14 cellular contexts compared by ENCODE assay signal in genomic region chr5:150164640-150165039, GRCh38. TPM values are rescaled to one million over a fixed set of nuclear protein-coding genes. Genes with fewer than 3 reads are reported as not detected.
DNase-seq lines count a peak whose midpoint lies in the region; ATAC-seq and TF ChIP-seq lines count a peak whose summit lies in the region.
"Had no signal": no experiment of that assay in that cellular context is flagged by ENCODE, and none has a peak within 500 bp of the region (broad histone marks: within the 10 kb centered on the region; RNA-seq: fewer than 3 reads in every experiment).

No MANE protein-coding gene starts in this region.

- peak overlapping the region; percentile 75 for H3K27ac Mint-ChIP-seq in T-helper 17 cell
- peak overlapping the region; percentile 68 for H3K27ac Mint-ChIP-seq in glutamatergic neuron (ENCODE audit: unreplicated experiment)
- H3K27ac Mint-ChIP-seq: activated T-cell treated with anti-CD3 and anti-CD28 coated beads, Interleukin-2, amount 50 U/mL, for 72 hours had no signal

- H3K27me3 Mint-ChIP-seq in T-helper 17 cell (peaks cover 46% of the 10 kb centered on the region), glutamatergic neuron (ENCODE audit: unreplicated experiment) (peaks cover 26% of the 10 kb centered on the region)

- no peaks in the 10 kb centered on the region for H3K27me3 ChIP-seq in A673 (replicated peaks; ENCODE audit: insufficient read depth, low read depth, low read length, poor library complexity)
- H3K27me3 ChIP-seq in psoas muscle (ENCODE audit: insufficient read depth in 3 of 3, low read length in 2 of 3), result no peaks in the 10 kb centered on the region

- 74 to 79% (median 76%) methylated on average over 4 of the region's 4 CpGs for WGBS in psoas muscle, 3 donors

- no peak for TF ChIP-seq CTCF in A673 (conservative IDR thresholded peaks at IDR 0.05; ENCODE audit: low read depth, low read length)
- TF ChIP-seq CTCF in glutamatergic neuron (IDR thresholded peaks at IDR 0.05; ENCODE audit: partially characterized antibody, unreplicated experiment), result no peak
- TF ChIP-seq CTCF in psoas muscle (IDR thresholded peaks at IDR 0.05), result no peak

- BruUV-seq in A673 (replicated peaks; lab: Mats Ljungman, UMichigan), result no TSS peak

- peaks cover 25% of the 10 kb centered on the region for H3K4me1 ChIP-seq in A673 (ENCODE audit: insufficient read depth, low read length, poor library complexity, severe bottlenecking)
- peaks cover 18% of the 10 kb centered on the region for H3K4me1 ChIP-seq in psoas muscle

- no peaks in the 10 kb centered on the region for H3K9me3 ChIP-seq in A673 (ENCODE audit: low read depth, low read length, poor library complexity, severe bottlenecking)
- no peaks in the 10 kb centered on the region for H3K9me3 ChIP-seq in T-helper 17 cell (ENCODE audit: control insufficient read depth, low read length, poor library complexity, severe bottlenecking)
- H3K9me3 ChIP-seq in psoas muscle, result no peaks in the 10 kb centered on the region
- H3K9me3 ChIP-seq: thoracic aorta had no signal

- CTCF ChIA-PET in A673 (lab: Charles Lee), result no interaction called here

- H3K27ac ChIP-seq in A673 (ENCODE audit: low read depth, low read length, poor library complexity, severe bottlenecking) (peak overlapping the region; percentile 37), psoas muscle (peak overlapping the region; percentile 63)

- ATAC-seq in T-helper 17 cell (no peak), psoas muscle (no peak), HG03521 (IDR thresholded peaks at IDR 0.05; ENCODE audit: unreplicated experiment) (no peak)
- ATAC-seq: activated T-cell treated with anti-CD3 and anti-CD28 coated beads, Interleukin-2, amount 50 U/mL, for 72 hours had no signal

- H3K36me3 Mint-ChIP-seq in T-helper 17 cell (ENCODE audit: low read depth), result peaks cover 2% of the 10 kb centered on the region
- no peaks in the 10 kb centered on the region for H3K36me3 Mint-ChIP-seq in glutamatergic neuron (ENCODE audit: unreplicated experiment)

- H3K36me3 ChIP-seq in A673 (ENCODE audit: insufficient read depth, low read length, poor library complexity, severe bottlenecking), result no peaks in the 10 kb centered on the region
- no peaks in the 10 kb centered on the region for H3K36me3 ChIP-seq in psoas muscle (ENCODE audit: insufficient read depth in 1 of 2, low read depth in 1 of 2)
- H3K36me3 ChIP-seq: thoracic aorta had no signal

- H3K4me3 Mint-ChIP-seq in T-helper 17 cell, result no peak overlapping the region
- peak overlapping the region; percentile 67 for H3K4me3 Mint-ChIP-seq in glutamatergic neuron (ENCODE audit: unreplicated experiment)
- H3K4me3 Mint-ChIP-seq: activated T-cell treated with anti-CD3 and anti-CD28 coated beads, Interleukin-2, amount 50 U/mL, for 72 hours had no signal

- DNase-seq in A673 (ENCODE audit: low spot score) (no peak), T-helper 17 cell (no peak), glutamatergic neuron (no peak), psoas muscle (peak in 1 of 2 donors; percentile 46), inferior parietal cortex (ENCODE audit: extremely low spot score) (no peak), HCEC 1CT (no peak)
- no peak for DNase-seq in activated CD8-positive, alpha-beta memory T cell treated with anti-CD3 and anti-CD28 coated beads, Interleukin-2, amount 50 U/mL, for 48 hours
- DNase-seq: activated CD4-positive, CD25-positive, alpha-beta regulatory T cell treated with anti-CD3 and anti-CD28 coated beads, Interleukin-2, amount 50 U/mL, for 72 hours; activated T-cell treated with anti-CD3 and anti-CD28 coated beads, Interleukin-2, amount 50 U/mL, for 72 hours; NCI-H2081 treated with DMSO at 0.1 percent for 48 hours; NK-92 treated with Interleukin-12 subunit alpha and Interleukin-12 subunit beta, amount 100 ng/mL, for 24 hours had no signal

- POLR2A ChIA-PET in A673 (lab: Charles Lee; ENCODE audit: low non-redundant PET), result no interaction called here

- H3K4me3 ChIP-seq in A673 (ENCODE audit: low read depth, low read length, poor library complexity, severe bottlenecking), result no peak overlapping the region
- no peak overlapping the region for H3K4me3 ChIP-seq in psoas muscle
- H3K4me3 ChIP-seq: thoracic aorta had no signal

- peaks cover 8% of the 10 kb centered on the region for H3K4me1 Mint-ChIP-seq in T-helper 17 cell
- H3K4me1 Mint-ChIP-seq in glutamatergic neuron (ENCODE audit: low read depth, unreplicated experiment), result peaks cover 41% of the 10 kb centered on the region

- peaks cover 14% of the 10 kb centered on the region for H3K9me3 Mint-ChIP-seq in glutamatergic neuron (ENCODE audit: unreplicated experiment)
- H3K9me3 Mint-ChIP-seq: activated T-cell treated with anti-CD3 and anti-CD28 coated beads, Interleukin-2, amount 50 U/mL, for 72 hours had no signal

- intact Hi-C loops in A673 (cut with micrococcal nuclease; ENCODE audit: unreplicated experiment) (loop anchor here (10.0 kb wide), 1 partner anchor 270 kb away; no protein-coding TSS in a partner anchor), psoas muscle (cut with DNase I) (loop anchor here (5.0 to 10.0 kb wide), 2 partner anchors 188 to 190 kb away; partner anchors contain the start of gene TCOF1 (in 1 of the 2))

RNA-seq across cellular contexts. Expression of gene CDX1, which starts 1.9 kb away (rescaled TPM):
- total RNA-seq in A673 (2021) (not detected in 2 replicates), T-helper 17 cell (not detected), glutamatergic neuron (ENCODE audit: unreplicated experiment) (not detected), psoas muscle (not detected)
- under 1 TPM in 2 of 3 donors, not detected in 1; 0.06 to 0.08 TPM for polyA plus RNA-seq in psoas muscle
- total RNA-seq: activated T-cell treated with anti-CD3 and anti-CD28 coated beads, Interleukin-2, amount 50 U/mL, for 72 hours; renal cortical epithelial cell; thoracic aorta had no signal

RNA-seq across cellular contexts. Expression of gene PDGFRB, which starts 9.0 kb away (rescaled TPM):
- total RNA-seq in A673 (2021), result 25.9 and 58.3 TPM in 2 replicates
- under 1 TPM in 1 of 2 donors, not detected in 1; 0.57 TPM for total RNA-seq in T-helper 17 cell
- 2.9 TPM for total RNA-seq in glutamatergic neuron (ENCODE audit: unreplicated experiment)
- total RNA-seq in psoas muscle, result 10 to 100 TPM; 34.0 to 56.0 (median 39.1) TPM
- 10 to 100 TPM; 14.6 to 19.9 (median 19.2) TPM for polyA plus RNA-seq in psoas muscle

RNA-seq across cellular contexts. Expression of gene SLC6A7, which starts 25.2 kb away (rescaled TPM):
- total RNA-seq in A673 (2021) (not detected in 2 replicates), T-helper 17 cell (not detected), glutamatergic neuron (ENCODE audit: unreplicated experiment) (not detected), psoas muscle (not detected)
- polyA plus RNA-seq in psoas muscle, result not detected
- total RNA-seq: activated T-cell treated with anti-CD3 and anti-CD28 coated beads, Interleukin-2, amount 50 U/mL, for 72 hours; renal cortical epithelial cell; thoracic aorta had no signal
